1 cellular context compared by ENCODE assay signal in the genomic region with DNA sequence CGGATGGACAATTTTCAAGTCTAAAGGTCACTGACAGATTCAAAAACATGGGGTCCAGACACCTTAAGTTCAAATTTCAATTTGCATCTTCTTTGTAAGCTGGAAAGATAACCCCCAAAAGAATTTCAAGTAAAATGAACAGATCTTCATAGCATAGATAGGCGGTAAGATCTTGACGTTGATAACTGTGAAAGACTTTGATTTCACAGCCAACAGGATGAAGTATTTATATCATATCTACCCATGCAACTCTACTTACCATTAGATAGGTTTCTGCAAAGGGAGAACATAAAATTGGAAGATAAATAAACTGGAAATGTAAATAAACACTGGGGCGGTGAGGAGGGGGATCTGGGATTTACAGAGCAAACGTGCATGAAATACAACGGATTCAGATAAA.
TF ChIP-seq lines count a peak whose summit lies in the region.

No MANE protein-coding gene starts in this region.

TF ChIP-seq in WTC11, 78 proteins besides CTCF, POLR2A, EP300 and RAD21 (continued from another document):
- TF ChIP-seq, protein P1, sequence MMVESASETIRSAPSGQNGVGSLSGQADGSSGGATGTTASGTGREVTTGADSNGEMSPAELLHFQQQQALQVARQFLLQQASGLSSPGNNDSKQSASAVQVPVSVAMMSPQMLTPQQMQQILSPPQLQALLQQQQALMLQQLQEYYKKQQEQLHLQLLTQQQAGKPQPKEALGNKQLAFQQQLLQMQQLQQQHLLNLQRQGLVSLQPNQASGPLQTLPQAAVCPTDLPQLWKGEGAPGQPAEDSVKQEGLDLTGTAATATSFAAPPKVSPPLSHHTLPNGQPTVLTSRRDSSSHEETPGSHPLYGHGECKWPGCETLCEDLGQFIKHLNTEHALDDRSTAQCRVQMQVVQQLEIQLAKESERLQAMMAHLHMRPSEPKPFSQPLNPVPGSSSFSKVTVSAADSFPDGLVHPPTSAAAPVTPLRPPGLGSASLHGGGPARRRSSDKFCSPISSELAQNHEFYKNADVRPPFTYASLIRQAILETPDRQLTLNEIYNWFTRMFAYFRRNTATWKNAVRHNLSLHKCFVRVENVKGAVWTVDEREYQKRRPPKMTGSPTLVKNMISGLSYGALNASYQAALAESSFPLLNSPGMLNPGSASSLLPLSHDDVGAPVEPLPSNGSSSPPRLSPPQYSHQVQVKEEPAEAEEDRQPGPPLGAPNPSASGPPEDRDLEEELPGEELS (CRISPR knock-in tag; IDR thresholded peaks at IDR 0.05): no peak
- no peak for TF ChIP-seq NFYB (CRISPR knock-in tag; conservative IDR thresholded peaks at IDR 0.05; ENCODE audit: low read depth)
- no peak for TF ChIP-seq ZNF219 (CRISPR knock-in tag; IDR thresholded peaks at IDR 0.05; ENCODE audit: borderline replicate concordance)
- TF ChIP-seq, protein P2, sequence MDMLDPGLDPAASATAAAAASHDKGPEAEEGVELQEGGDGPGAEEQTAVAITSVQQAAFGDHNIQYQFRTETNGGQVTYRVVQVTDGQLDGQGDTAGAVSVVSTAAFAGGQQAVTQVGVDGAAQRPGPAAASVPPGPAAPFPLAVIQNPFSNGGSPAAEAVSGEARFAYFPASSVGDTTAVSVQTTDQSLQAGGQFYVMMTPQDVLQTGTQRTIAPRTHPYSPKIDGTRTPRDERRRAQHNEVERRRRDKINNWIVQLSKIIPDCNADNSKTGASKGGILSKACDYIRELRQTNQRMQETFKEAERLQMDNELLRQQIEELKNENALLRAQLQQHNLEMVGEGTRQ (CRISPR knock-in tag; IDR thresholded peaks at IDR 0.05): no peak
- TF ChIP-seq ESRRA (CRISPR knock-in tag; IDR thresholded peaks at IDR 0.05; ENCODE audit: borderline replicate concordance): no peak
- TF ChIP-seq ELF4 (CRISPR knock-in tag; IDR thresholded peaks at IDR 0.05; ENCODE audit: low read depth): no peak
- TF ChIP-seq, protein P3, sequence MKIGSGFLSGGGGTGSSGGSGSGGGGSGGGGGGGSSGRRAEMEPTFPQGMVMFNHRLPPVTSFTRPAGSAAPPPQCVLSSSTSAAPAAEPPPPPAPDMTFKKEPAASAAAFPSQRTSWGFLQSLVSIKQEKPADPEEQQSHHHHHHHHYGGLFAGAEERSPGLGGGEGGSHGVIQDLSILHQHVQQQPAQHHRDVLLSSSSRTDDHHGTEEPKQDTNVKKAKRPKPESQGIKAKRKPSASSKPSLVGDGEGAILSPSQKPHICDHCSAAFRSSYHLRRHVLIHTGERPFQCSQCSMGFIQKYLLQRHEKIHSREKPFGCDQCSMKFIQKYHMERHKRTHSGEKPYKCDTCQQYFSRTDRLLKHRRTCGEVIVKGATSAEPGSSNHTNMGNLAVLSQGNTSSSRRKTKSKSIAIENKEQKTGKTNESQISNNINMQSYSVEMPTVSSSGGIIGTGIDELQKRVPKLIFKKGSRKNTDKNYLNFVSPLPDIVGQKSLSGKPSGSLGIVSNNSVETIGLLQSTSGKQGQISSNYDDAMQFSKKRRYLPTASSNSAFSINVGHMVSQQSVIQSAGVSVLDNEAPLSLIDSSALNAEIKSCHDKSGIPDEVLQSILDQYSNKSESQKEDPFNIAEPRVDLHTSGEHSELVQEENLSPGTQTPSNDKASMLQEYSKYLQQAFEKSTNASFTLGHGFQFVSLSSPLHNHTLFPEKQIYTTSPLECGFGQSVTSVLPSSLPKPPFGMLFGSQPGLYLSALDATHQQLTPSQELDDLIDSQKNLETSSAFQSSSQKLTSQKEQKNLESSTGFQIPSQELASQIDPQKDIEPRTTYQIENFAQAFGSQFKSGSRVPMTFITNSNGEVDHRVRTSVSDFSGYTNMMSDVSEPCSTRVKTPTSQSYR (CRISPR knock-in tag; IDR thresholded peaks at IDR 0.05): no peak
- TF ChIP-seq, protein P4, sequence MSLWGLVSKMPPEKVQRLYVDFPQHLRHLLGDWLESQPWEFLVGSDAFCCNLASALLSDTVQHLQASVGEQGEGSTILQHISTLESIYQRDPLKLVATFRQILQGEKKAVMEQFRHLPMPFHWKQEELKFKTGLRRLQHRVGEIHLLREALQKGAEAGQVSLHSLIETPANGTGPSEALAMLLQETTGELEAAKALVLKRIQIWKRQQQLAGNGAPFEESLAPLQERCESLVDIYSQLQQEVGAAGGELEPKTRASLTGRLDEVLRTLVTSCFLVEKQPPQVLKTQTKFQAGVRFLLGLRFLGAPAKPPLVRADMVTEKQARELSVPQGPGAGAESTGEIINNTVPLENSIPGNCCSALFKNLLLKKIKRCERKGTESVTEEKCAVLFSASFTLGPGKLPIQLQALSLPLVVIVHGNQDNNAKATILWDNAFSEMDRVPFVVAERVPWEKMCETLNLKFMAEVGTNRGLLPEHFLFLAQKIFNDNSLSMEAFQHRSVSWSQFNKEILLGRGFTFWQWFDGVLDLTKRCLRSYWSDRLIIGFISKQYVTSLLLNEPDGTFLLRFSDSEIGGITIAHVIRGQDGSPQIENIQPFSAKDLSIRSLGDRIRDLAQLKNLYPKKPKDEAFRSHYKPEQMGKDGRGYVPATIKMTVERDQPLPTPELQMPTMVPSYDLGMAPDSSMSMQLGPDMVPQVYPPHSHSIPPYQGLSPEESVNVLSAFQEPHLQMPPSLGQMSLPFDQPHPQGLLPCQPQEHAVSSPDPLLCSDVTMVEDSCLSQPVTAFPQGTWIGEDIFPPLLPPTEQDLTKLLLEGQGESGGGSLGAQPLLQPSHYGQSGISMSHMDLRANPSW (CRISPR knock-in tag; conservative IDR thresholded peaks at IDR 0.05; ENCODE audit: low read depth): no peak
